ENCODE assay signal across 1 cellular context in genomic region chr2:24365826-24366225, GRCh38.
TF ChIP-seq lines count a peak whose summit lies in the region.

No MANE protein-coding gene starts in this region.

TF ChIP-seq in GM12878, 131 proteins besides CTCF, POLR2A, EP300 and RAD21:
- no peak for TF ChIP-seq SMC3 (IDR thresholded peaks at IDR 0.05; ENCODE audit: borderline replicate concordance, low read length)
- TF ChIP-seq RUNX3 (IDR thresholded peaks at IDR 0.05; ENCODE audit: low read length) = peak; percentile 30; the same call in 1 of the 2 replicates
